ENCODE assay signal across 18 cellular contexts in the genomic region with DNA sequence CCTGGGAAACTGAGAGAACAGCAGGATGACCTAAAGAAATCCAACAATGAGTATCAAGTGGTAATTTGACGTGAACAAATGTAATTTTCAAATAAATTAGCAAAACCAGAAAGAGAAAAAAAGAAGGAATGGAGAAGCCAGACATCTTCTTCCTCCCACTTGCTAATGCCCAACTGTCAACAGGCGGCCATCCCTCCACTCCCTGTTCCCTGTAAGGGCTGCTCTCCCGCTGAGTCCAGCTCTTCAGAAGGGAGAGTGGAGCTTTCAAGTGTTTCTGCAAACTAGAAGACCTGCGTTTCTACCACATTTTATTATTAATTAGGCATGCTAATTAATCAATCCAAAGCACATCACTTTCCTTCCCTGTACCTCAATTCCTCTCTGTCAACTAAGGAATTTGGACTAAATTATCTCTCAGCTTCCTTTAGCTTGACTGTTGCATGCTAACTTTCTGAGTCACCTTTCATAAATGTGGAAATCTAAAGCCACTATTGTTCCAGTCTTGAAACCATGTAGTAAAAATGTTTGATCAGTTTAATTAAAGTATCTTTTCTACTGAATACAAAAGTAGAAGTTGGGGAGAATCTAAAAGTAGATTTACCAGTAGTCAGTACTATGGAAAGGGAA. TPM values are rescaled to one million over a fixed set of nuclear protein-coding genes. Genes with fewer than 3 reads are reported as not detected.
DNase-seq lines count a peak whose midpoint lies in the region; ATAC-seq, FAIRE-seq and TF ChIP-seq lines count a peak whose summit lies in the region.
"Had no signal": no experiment of that assay in that cellular context is flagged by ENCODE, and none has a peak within 500 bp of the region (broad histone marks: within the 10 kb centered on the region; RNA-seq: fewer than 3 reads in every experiment).

No MANE protein-coding gene starts in this region.

- FAIRE-seq in A549 (lab: Jason Lieb, UNC) (peak; percentile 65), H54 (lab: Jason Lieb, UNC) (peak; percentile 48)
- FAIRE-seq: GM12878, GM19239 had no signal

- CTCF ChIA-PET in A549 (lab: Yijun Ruan, JAX): interaction anchor here (1.4 kb wide), 1 partner anchor 19 kb away, joined by 3 read pairs; no protein-coding TSS in a partner anchor

- peak in 1 of 2 experiments; percentile 44; a peak in 2 of 6 replicates for ATAC-seq in A549
- peak; percentile 94 for ATAC-seq in SK-N-SH treated with all-trans-retinoic acid at 6 μM for 48 hours
- no peak for ATAC-seq in HG03280 (IDR thresholded peaks at IDR 0.05; ENCODE audit: unreplicated experiment)
- ATAC-seq in psoas muscle: no peak
- ATAC-seq: GM12878, mucosa of descending colon had no signal

- POLR2A ChIA-PET in A549 (lab: Yijun Ruan, JAX): no interaction called here

- 59% methylated on average over 4 of the region's 4 CpGs for WGBS in A549 (ENCODE audit: missing lambda C conversion rate)
- 70 to 77% (median 73%) methylated on average over 4 of the region's 4 CpGs for WGBS in psoas muscle, 3 donors

- H3K36me3 ChIP-seq in psoas muscle (ENCODE audit: insufficient read depth in 1 of 2, low read depth in 1 of 2): no peaks in the 10 kb centered on the region
- H3K36me3 ChIP-seq: esophagus muscularis mucosa had no signal

- TF ChIP-seq POLR2A in A549 (IDR thresholded peaks at IDR 0.05; ENCODE audit: low read length) (no peak), H54 (IDR thresholded peaks at IDR 0.05; ENCODE audit: low read depth, low read length) (no peak)

- TF ChIP-seq EP300 in A549 (IDR thresholded peaks at IDR 0.05): no peak

- DNase-seq in A549 (ENCODE audit: low read depth in 1 of 2, low spot score in 1 of 2) (no peak), H54 (ENCODE audit: insufficient read length, low spot score) (peak; percentile 40), foreskin fibroblast (peak; percentile 24 to 59), psoas muscle (no peak), cerebellum (ENCODE audit: low spot score) (no peak), G401 (ENCODE audit: low spot score) (no peak)
- DNase-seq: activated naive CD4-positive, alpha-beta T cell treated with anti-CD3 and anti-CD28 coated beads for 36 hours; DMS53; Karpas-422; mucosa of descending colon; NCI-H2081 treated with DMSO at 0.1 percent for 48 hours; stimulated activated CD4-positive, alpha-beta T cell treated with anti-CD3 and anti-CD28 coated beads, Interleukin-15, amount 100 ng/mL, for 24 hours had no signal

- in situ Hi-C loops in G401 (cut with HindIII; ENCODE audit: low sequenced_read_pairs): no loop called here

- H3K27me3 ChIP-seq in psoas muscle (ENCODE audit: insufficient read depth in 3 of 3, low read length in 2 of 3): no peaks in the 10 kb centered on the region

- no peak overlapping the region for H3K4me2 ChIP-seq in A549

- H3K9me3 ChIP-seq in A549: no peaks in the 10 kb centered on the region
- H3K9me3 ChIP-seq in psoas muscle: no peaks in the 10 kb centered on the region
- H3K9me3 ChIP-seq: esophagus muscularis mucosa, mucosa of descending colon had no signal

- H3K4me3 ChIP-seq in A549 (no peak overlapping the region), foreskin fibroblast (ENCODE audit: low read depth in 1 of 2, low read length in 2 of 2) (no peak overlapping the region), psoas muscle (no peak overlapping the region)
- H3K4me3 ChIP-seq: esophagus muscularis mucosa, GM12878, mucosa of descending colon had no signal

- TF ChIP-seq RAD21 in A549 (conservative IDR thresholded peaks at IDR 0.05 in 1 of 2, IDR thresholded peaks at IDR 0.05 in 1 of 2): no peak

- TF ChIP-seq CTCF in A549 (IDR thresholded peaks at IDR 0.05): no peak
- no peak for TF ChIP-seq CTCF in foreskin fibroblast (IDR thresholded peaks at IDR 0.05; ENCODE audit: low read depth, low read length)
- TF ChIP-seq CTCF in psoas muscle (IDR thresholded peaks at IDR 0.05): no peak

- intact Hi-C loops in psoas muscle (cut with DNase I): no loop called here

- H3K4me1 ChIP-seq in A549 (peaks cover 2% of the 10 kb centered on the region; the same call in 1 of the 3 replicates), psoas muscle (no peaks in the 10 kb centered on the region)
- H3K4me1 ChIP-seq: esophagus muscularis mucosa had no signal

- H3K27ac ChIP-seq in A549 (no peak overlapping the region), psoas muscle (no peak overlapping the region)
- H3K27ac ChIP-seq: esophagus muscularis mucosa had no signal

TF ChIP-seq in A549, 52 proteins besides CTCF, POLR2A, EP300 and RAD21:
- TF ChIP-seq ZSCAN20 (CRISPR knock-in tag; IDR thresholded peaks at IDR 0.05) (no peak), RCOR1 (IDR thresholded peaks at IDR 0.05; ENCODE audit: low read depth, low read length) (no peak)

TF ChIP-seq in SK-N-SH treated with all-trans-retinoic acid at 6 μM for 48 hours, 23 proteins besides CTCF, POLR2A, EP300 and RAD21:
- peak; percentile 76 for TF ChIP-seq ISL1 (CRISPR knock-in tag; IDR thresholded peaks at IDR 0.05)
- no peak for TF ChIP-seq OSR1 (CRISPR knock-in tag; IDR thresholded peaks at IDR 0.05)

RNA-seq across cellular contexts. Expression of a gene that starts 48.4 kb away (rescaled TPM):
- polyA plus RNA-seq in A549 (2011; rRNA removed): 59.3 and 70.6 TPM in 2 replicates
- polyA plus RNA-seq in A549 (2012; cell fraction: cytosol; rRNA removed): 31.7 and 34.0 TPM in 2 replicates
- 19.2 and 29.9 TPM in 2 replicates for polyA plus RNA-seq in A549 (2012; cell fraction: nucleus; rRNA removed)
- polyA plus RNA-seq in A549 (2017; fragmentation: RNase III; extraction: RNeasy Plus Mini Kit Qiagen cat#74134 plus additional on column Dnase treatment): 55.1 to 57.9 TPM (median 56.8 TPM) in 3 replicates
- polyA minus RNA-seq in A549 (2011; rRNA and poly(A)+ RNA removed): 40.7 and 48.0 TPM in 2 replicates
- total RNA-seq in psoas muscle: 10 to 100 TPM; 65.1 to 97.1 (median 88.8) TPM
- 100 to 1,000 TPM in 1 of 3 donors, 10 to 100 TPM in 2; 66.3 to 149 (median 76.8) TPM for polyA plus RNA-seq in psoas muscle
- total RNA-seq in cerebellum: 45.9 TPM
- 69.8 and 84.5 TPM in 2 replicates for total RNA-seq in G401 (2014; rRNA removed; shearing (Covaris generic))

RNA-seq across cellular contexts. Expression of a gene that starts 59.8 kb away (rescaled TPM):
- polyA plus RNA-seq in A549 (2011; rRNA removed) (not detected in 2 replicates), A549 (2017; fragmentation: RNase III; extraction: RNeasy Plus Mini Kit Qiagen cat#74134 plus additional on column Dnase treatment) (not detected in 3 replicates), psoas muscle (not detected)
- polyA plus RNA-seq in A549 (2012; cell fraction: cytosol; rRNA removed): not detected in 2 replicates
- polyA plus RNA-seq in A549 (2012; cell fraction: nucleus; rRNA removed): not detected in 2 replicates
- not detected in 2 replicates for polyA minus RNA-seq in A549 (2011; rRNA and poly(A)+ RNA removed)
- total RNA-seq in psoas muscle (not detected), cerebellum (0.64 TPM)
- total RNA-seq in G401 (2014; rRNA removed; shearing (Covaris generic)): not detected in 2 replicates
- total RNA-seq: activated naive CD4-positive, alpha-beta T cell treated with anti-CD3 and anti-CD28 coated beads for 36 hours; esophagus muscularis mucosa; GM12878; mucosa of descending colon had no signal
- polyA plus RNA-seq: GM12878, thymus had no signal

Comparison
In these comparisons a context has a peak if more than half of its experiments do, and no peak if none do; other contexts are left out.
1. DNase-seq: peak in H54 (single experiment) and foreskin fibroblast (2 of 2); none in A549 (0 of 2), psoas muscle (0 of 2), cerebellum (single experiment) and G401 (single experiment).